Comparison of ENCODE assay signal across 14 cellular contexts in genomic region chr9:83133316-83133715, GRCh38.
DNase-seq lines count a peak whose midpoint lies in the region; ATAC-seq, FAIRE-seq and TF ChIP-seq lines count a peak whose summit lies in the region.
"Had no signal": no experiment of that assay in that cellular context is flagged by ENCODE, and none has a peak within 500 bp of the region (broad histone marks: within the 10 kb centered on the region; RNA-seq: fewer than 3 reads in every experiment).

No MANE protein-coding gene starts in this region.

- DNase-seq in A549 (ENCODE audit: low read depth in 1 of 2, low spot score in 1 of 2) = no peak
- peak; percentile 14 for DNase-seq in RKO (ENCODE audit: low spot score)
- DNase-seq in epithelial cell of esophagus (ENCODE audit: low read depth) = peak; percentile 57
- DNase-seq in right cardiac atrium = no peak
- DNase-seq in CD8-positive, alpha-beta memory T cell = no peak
- DNase-seq in midbrain (lab: John Stamatoyannopoulos, UW) = no peak
- DNase-seq: DMS 273 treated with DMSO at 0.1 percent for 48 hours, H7 had no signal

- H3K27ac Mint-ChIP-seq in CD8-positive, alpha-beta memory T cell = no peak overlapping the region
- H3K27ac Mint-ChIP-seq: CD14-positive monocyte, GM23338, IgD-negative memory B cell had no signal

- peak overlapping the region; percentile 55 for H3K4me2 ChIP-seq in A549
- H3K4me2 ChIP-seq: GM23338 had no signal

- no peak for TF ChIP-seq POLR2A in A549 (IDR thresholded peaks at IDR 0.05; ENCODE audit: low read length)

- no peak for FAIRE-seq in A549 (lab: Jason Lieb, UNC)
- FAIRE-seq: GM18507 had no signal

- TF ChIP-seq CTCF in A549 (IDR thresholded peaks at IDR 0.05) = no peak
- TF ChIP-seq CTCF in epithelial cell of esophagus (IDR thresholded peaks at IDR 0.05; ENCODE audit: insufficient read depth, low read depth, low read length, missing control alignments) = no peak

- H3K4me1 ChIP-seq in A549 (peaks cover 38% of the 10 kb centered on the region), mucosa of stomach (ENCODE audit: control insufficient read depth, insufficient read depth, low read length) (peaks cover 34% of the 10 kb centered on the region), right cardiac atrium (ENCODE audit: control insufficient read depth, insufficient read depth, low read length) (no peaks in the 10 kb centered on the region)
- H3K4me1 ChIP-seq in CD8-positive, alpha-beta memory T cell (ENCODE audit: insufficient read depth, low read length) = no peaks in the 10 kb centered on the region

- POLR2A ChIA-PET in A549 (lab: Yijun Ruan, JAX) = no interaction called here
- POLR2A ChIA-PET in CD8-positive, alpha-beta memory T cell (lab: Charles Lee) = no interaction called here

- peaks cover 4% of the 10 kb centered on the region; the same call in 2 of the 3 replicates for H3K9me3 ChIP-seq in A549
- no peaks in the 10 kb centered on the region for H3K9me3 ChIP-seq in mucosa of stomach (ENCODE audit: control insufficient read depth, low read length)
- H3K9me3 ChIP-seq in right cardiac atrium (ENCODE audit: control insufficient read depth, low read length) = no peaks in the 10 kb centered on the region
- H3K9me3 ChIP-seq in CD8-positive, alpha-beta memory T cell (ENCODE audit: low read length) = no peaks in the 10 kb centered on the region

- H3K36me3 ChIP-seq in mucosa of stomach (ENCODE audit: control insufficient read depth, insufficient read depth, low read length) = no peaks in the 10 kb centered on the region
- no peaks in the 10 kb centered on the region for H3K36me3 ChIP-seq in CD8-positive, alpha-beta memory T cell (ENCODE audit: insufficient read depth, low read length)

- no peaks in the 10 kb centered on the region for H3K27me3 ChIP-seq in mucosa of stomach (ENCODE audit: control insufficient read depth, insufficient read depth, low read length)
- no peaks in the 10 kb centered on the region for H3K27me3 ChIP-seq in right cardiac atrium (ENCODE audit: control insufficient read depth, insufficient read depth)
- no peaks in the 10 kb centered on the region for H3K27me3 ChIP-seq in CD8-positive, alpha-beta memory T cell (ENCODE audit: insufficient read depth, low read length, poor library complexity, severe bottlenecking)

- CTCF ChIA-PET in A549 (lab: Yijun Ruan, JAX) = interaction anchor here (0.7 to 1.3 kb wide), 2 partner anchors 62 to 123 kb away, joined by 3 read pairs; no protein-coding TSS in a partner anchor
- CTCF ChIA-PET in CD8-positive, alpha-beta memory T cell (lab: Charles Lee) = no interaction called here

- H3K9me3 Mint-ChIP-seq in CD8-positive, alpha-beta memory T cell = peaks cover 0 to 3% (median 0%) of the 10 kb centered on the region in 5 donors

- no peak overlapping the region for H3K4me3 Mint-ChIP-seq in CD8-positive, alpha-beta memory T cell
- H3K4me3 Mint-ChIP-seq: CD14-positive monocyte, GM23338, IgD-negative memory B cell had no signal

- H3K4me1 Mint-ChIP-seq in CD8-positive, alpha-beta memory T cell = no peaks in the 10 kb centered on the region
- H3K4me1 Mint-ChIP-seq: CD14-positive monocyte, GM23338, IgD-negative memory B cell had no signal

- H3K4me3 ChIP-seq in A549 = no peak overlapping the region
- H3K4me3 ChIP-seq in epithelial cell of esophagus (ENCODE audit: low read length) = no peak overlapping the region
- H3K4me3 ChIP-seq in mucosa of stomach (ENCODE audit: low read length) = no peak overlapping the region
- no peak overlapping the region for H3K4me3 ChIP-seq in right cardiac atrium (ENCODE audit: low read length)
- no peak overlapping the region for H3K4me3 ChIP-seq in CD8-positive, alpha-beta memory T cell (ENCODE audit: low read length)
- H3K4me3 ChIP-seq: GM23338 had no signal

- no peak for ATAC-seq in A549
- no peak for ATAC-seq in right cardiac atrium
- no peak for ATAC-seq in HG03025 (IDR thresholded peaks at IDR 0.05; ENCODE audit: low FRiP score, unreplicated experiment)
- ATAC-seq: GM23338 had no signal

- no peaks in the 10 kb centered on the region for H3K27me3 Mint-ChIP-seq in CD8-positive, alpha-beta memory T cell
- H3K27me3 Mint-ChIP-seq: IgD-negative memory B cell had no signal

- TF ChIP-seq RAD21 in A549 (conservative IDR thresholded peaks at IDR 0.05 in 1 of 2, IDR thresholded peaks at IDR 0.05 in 1 of 2) = no peak

- H3K36me3 Mint-ChIP-seq in CD8-positive, alpha-beta memory T cell = no peaks in the 10 kb centered on the region
- H3K36me3 Mint-ChIP-seq: CD14-positive monocyte, IgD-negative memory B cell had no signal

- H3K27ac ChIP-seq in A549 = peak overlapping the region in 1 of 2 experiments; percentile 68; a peak in 2 of 6 replicates
- no peak overlapping the region for H3K27ac ChIP-seq in right cardiac atrium (ENCODE audit: low read length)
- no peak overlapping the region for H3K27ac ChIP-seq in CD8-positive, alpha-beta memory T cell (ENCODE audit: low read depth, low read length)

- no peak for TF ChIP-seq EP300 in A549 (IDR thresholded peaks at IDR 0.05)

- H3K9ac ChIP-seq in mucosa of stomach (ENCODE audit: low read length) = peak overlapping the region; percentile 40

- intact Hi-C loops in right cardiac atrium (cut with DNase I) = no loop called here

- 15% methylated on average over 2 of the region's 2 CpGs for WGBS in A549 (ENCODE audit: missing lambda C conversion rate)
- 80% methylated on average over 2 of the region's 2 CpGs for WGBS in right cardiac atrium

TF ChIP-seq in A549, 52 proteins besides CTCF, POLR2A, EP300 and RAD21:
- TF ChIP-seq E2F6 (IDR thresholded peaks at IDR 0.05; ENCODE audit: borderline replicate concordance, low read depth) = no peak
- TF ChIP-seq JUNB (IDR thresholded peaks at IDR 0.05) = no peak

Comparison
In these comparisons a context has a peak if more than half of its experiments do, and no peak if none do; other contexts are left out.
1. DNase-seq: peak in RKO (single experiment) and epithelial cell of esophagus (single experiment); none in A549 (0 of 2), right cardiac atrium (0 of 3), CD8-positive, alpha-beta memory T cell (0 of 5) and midbrain (single experiment).